1 cellular context compared by ENCODE assay signal in genomic region chr6:140845666-140846065, GRCh38.
TF ChIP-seq lines count a peak whose summit lies in the region.

No MANE protein-coding gene starts in this region.

TF ChIP-seq in SK-N-SH, 30 proteins besides CTCF, POLR2A, EP300 and RAD21 (continued from another document):
- TF ChIP-seq, protein P1, sequence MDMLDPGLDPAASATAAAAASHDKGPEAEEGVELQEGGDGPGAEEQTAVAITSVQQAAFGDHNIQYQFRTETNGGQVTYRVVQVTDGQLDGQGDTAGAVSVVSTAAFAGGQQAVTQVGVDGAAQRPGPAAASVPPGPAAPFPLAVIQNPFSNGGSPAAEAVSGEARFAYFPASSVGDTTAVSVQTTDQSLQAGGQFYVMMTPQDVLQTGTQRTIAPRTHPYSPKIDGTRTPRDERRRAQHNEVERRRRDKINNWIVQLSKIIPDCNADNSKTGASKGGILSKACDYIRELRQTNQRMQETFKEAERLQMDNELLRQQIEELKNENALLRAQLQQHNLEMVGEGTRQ (IDR thresholded peaks at IDR 0.05; ENCODE audit: borderline replicate concordance, low read depth, low read length) = no peak
